In genomic region chr13:50277127-50277526, GRCh38 we compare ENCODE assay signal across 23 cellular contexts.
"Had no signal": no experiment of that assay in that cellular context is flagged by ENCODE, and none has a peak within 500 bp of the region (broad histone marks: within the 10 kb centered on the region; RNA-seq: fewer than 3 reads in every experiment).

No MANE protein-coding gene starts in this region.

- H3K27ac Mint-ChIP-seq: activated T-helper 17 cell treated with anti-CD3 and anti-CD28 coated beads, Interleukin-2, amount 50 U/mL, for 72 hours; naive thymus-derived CD8-positive, alpha-beta T cell; T-cell had no signal

- H3K27ac ChIP-seq: epithelial cell of prostate, right atrium auricular region, skin epidermis, suprapubic skin had no signal

- H3K4me3 Mint-ChIP-seq: activated T-helper 17 cell treated with anti-CD3 and anti-CD28 coated beads, Interleukin-2, amount 50 U/mL, for 72 hours; effector memory CD8-positive, alpha-beta T cell; naive thymus-derived CD8-positive, alpha-beta T cell; T-cell had no signal

- H3K4me3 ChIP-seq: right atrium auricular region, skin epidermis, suprapubic skin had no signal

- H3K36me3 ChIP-seq: right atrium auricular region, suprapubic skin had no signal

- H3K4me1 ChIP-seq: right atrium auricular region, suprapubic skin had no signal

- DNase-seq: activated CD4-positive, alpha-beta T cell treated with anti-CD3 and anti-CD28 coated beads for 1 hour; activated CD4-positive, alpha-beta T cell treated with anti-CD3 and anti-CD28 coated beads, Interleukin-2, amount 50 U/mL, for 4 hours; activated naive CD4-positive, alpha-beta T cell treated with Interleukin-2 at 50 U/mL for 16 hours; activated T-cell treated with anti-CD3 and anti-CD28 coated beads for 4 hours; anterior cingulate cortex; dermis blood vessel endothelial cell; effector memory CD8-positive, alpha-beta T cell; head of caudate nucleus; naive thymus-derived CD8-positive, alpha-beta T cell; nucleus accumbens; stimulated activated CD4-positive, alpha-beta T cell treated with anti-CD3 and anti-CD28 coated beads, Interleukin-15, amount 100 ng/mL, for 24 hours; stimulated activated CD4-positive, alpha-beta T cell treated with anti-CD3 and anti-CD28 coated beads, Interleukin-4, amount 100 ng/mL, for 24 hours; stimulated activated naive CD4-positive, alpha-beta T cell; T-cell; T1000 had no signal

- H3K27me3 Mint-ChIP-seq: activated T-helper 17 cell treated with anti-CD3 and anti-CD28 coated beads, Interleukin-2, amount 50 U/mL, for 72 hours; effector memory CD8-positive, alpha-beta T cell had no signal

- FAIRE-seq: frontal cortex, islet of Langerhans had no signal

- H3K9me3 Mint-ChIP-seq: activated T-helper 17 cell treated with anti-CD3 and anti-CD28 coated beads, Interleukin-2, amount 50 U/mL, for 72 hours; effector memory CD8-positive, alpha-beta T cell had no signal

- H3K9me3 ChIP-seq: suprapubic skin had no signal

- ATAC-seq: activated T-helper 17 cell treated with anti-CD3 and anti-CD28 coated beads, Interleukin-2, amount 50 U/mL, for 72 hours; effector memory CD8-positive, alpha-beta T cell; left lobe of liver; naive thymus-derived CD8-positive, alpha-beta T cell; T-cell had no signal

- H3K27me3 ChIP-seq: right atrium auricular region, suprapubic skin had no signal

- H3K4me1 Mint-ChIP-seq: naive thymus-derived CD8-positive, alpha-beta T cell; T-cell had no signal
